ENCODE assay signal across 8 cellular contexts in genomic region chr14:91858536-91859275, GRCh38. TPM values are rescaled to one million over a fixed set of nuclear protein-coding genes. Genes with fewer than 3 reads are reported as not detected.
DNase-seq lines count a peak whose midpoint lies in the region; ATAC-seq and TF ChIP-seq lines count a peak whose summit lies in the region.

No MANE protein-coding gene starts in this region.

- no peaks in the 10 kb centered on the region for H3K27me3 ChIP-seq in endodermal cell (ENCODE audit: control insufficient read depth, insufficient read depth, low read length, poor library complexity, severe bottlenecking)

- no peaks in the 10 kb centered on the region for H3K4me1 ChIP-seq in endodermal cell (ENCODE audit: control insufficient read depth, insufficient read depth, low read length)

- H3K27ac ChIP-seq in endodermal cell (ENCODE audit: low read depth, low read length) = no peak overlapping the region

- peak; percentile 80 for ATAC-seq in GM21717 (IDR thresholded peaks at IDR 0.05; ENCODE audit: unreplicated experiment)
- peak; percentile 90 for ATAC-seq in stimulated activated naive CD8-positive, alpha-beta T cell treated with anti-CD3 and anti-CD28 coated beads, Interleukin-15, amount 100 ng/mL, for 72 hours

- no peaks in the 10 kb centered on the region for H3K36me3 ChIP-seq in endodermal cell (ENCODE audit: control insufficient read depth, insufficient read depth, low read length)

- 59 to 65% methylated on average over 4 to 7 of the region's 8 CpGs for WGBS in endodermal cell (ENCODE audit: insufficient coverage in 1 of 2, insufficient read length in 1 of 2), 2 experiments

- no peak overlapping the region for H3K9ac ChIP-seq in endodermal cell (ENCODE audit: extremely low read depth, low read length, poor library complexity, severe bottlenecking)

- H3K27ac Mint-ChIP-seq in endodermal cell = no peak overlapping the region
- H3K27ac Mint-ChIP-seq in stimulated activated naive CD8-positive, alpha-beta T cell treated with anti-CD3 and anti-CD28 coated beads, Interleukin-15, amount 100 ng/mL, for 72 hours = peak overlapping the region; percentile 37 to 84

- H3K4me1 Mint-ChIP-seq in endodermal cell = peaks cover 24% of the 10 kb centered on the region
- peaks cover 89% of the 10 kb centered on the region for H3K4me1 Mint-ChIP-seq in stimulated activated naive CD8-positive, alpha-beta T cell treated with anti-CD3 and anti-CD28 coated beads, Interleukin-15, amount 100 ng/mL, for 72 hours

- no peaks in the 10 kb centered on the region for H3K9me3 Mint-ChIP-seq in endodermal cell
- no peaks in the 10 kb centered on the region for H3K9me3 Mint-ChIP-seq in stimulated activated naive CD8-positive, alpha-beta T cell treated with anti-CD3 and anti-CD28 coated beads, Interleukin-15, amount 100 ng/mL, for 72 hours

- H3K9me3 ChIP-seq in endodermal cell (ENCODE audit: control insufficient read depth, low read length) = no peaks in the 10 kb centered on the region

- DNase-seq in GM12865 (ENCODE audit: low read depth) (peak; percentile 67), NCI-H69 (lab: John Stamatoyannopoulos, UW) (peak; percentile 7), endodermal cell (peak; percentile 75), NAMALWA (ENCODE audit: low spot score) (no peak)
- peak in 1 of 2 donors; percentile 37 for DNase-seq in stimulated activated naive CD8-positive, alpha-beta T cell treated with anti-CD3 and anti-CD28 coated beads, Interleukin-15, amount 100 ng/mL, for 72 hours
- no peak for DNase-seq in stimulated activated CD8-positive, alpha-beta memory T cell treated with anti-CD3 and anti-CD28 coated beads, Interleukin-4, amount 100 ng/mL, for 48 hours
- no peak for DNase-seq in stimulated activated CD4-positive, alpha-beta T cell treated with anti-CD3 and anti-CD28 coated beads, Interleukin-2, amount 100 ng/mL, for 24 hours

- no peaks in the 10 kb centered on the region for H3K36me3 Mint-ChIP-seq in endodermal cell (ENCODE audit: low read depth)

- H3K4me3 Mint-ChIP-seq in endodermal cell = no peak overlapping the region
- H3K4me3 Mint-ChIP-seq in stimulated activated naive CD8-positive, alpha-beta T cell treated with anti-CD3 and anti-CD28 coated beads, Interleukin-15, amount 100 ng/mL, for 72 hours = peak overlapping the region; percentile 9 to 41

- no peak overlapping the region for H3K4me3 ChIP-seq in GM12865 (ENCODE audit: low read depth, low read length)
- no peak overlapping the region for H3K4me3 ChIP-seq in endodermal cell (ENCODE audit: low read length)

- TF ChIP-seq CTCF in GM12865 (IDR thresholded peaks at IDR 0.05; ENCODE audit: insufficient read depth, low read depth, low read length, missing control alignments) (no peak), endodermal cell (conservative IDR thresholded peaks at IDR 0.05) (peak; percentile 59)

- H3K27me3 Mint-ChIP-seq in endodermal cell (ENCODE audit: insufficient read depth) = peaks cover 6% of the 10 kb centered on the region
- H3K27me3 Mint-ChIP-seq in stimulated activated naive CD8-positive, alpha-beta T cell treated with anti-CD3 and anti-CD28 coated beads, Interleukin-15, amount 100 ng/mL, for 72 hours = no peaks in the 10 kb centered on the region

RNA-seq across cellular contexts. Expression of gene TC2N, which starts 8.6 kb away (rescaled TPM):
- total RNA-seq in endodermal cell = 10 to 100 TPM; 17.3 to 19.5 TPM
- polyA plus RNA-seq in endodermal cell (2013, experiment 1 of 2) = 2.7 TPM
- polyA plus RNA-seq in endodermal cell (2013, experiment 2 of 2) = 3.1 TPM

Comparison
In these comparisons a context has a peak if more than half of its experiments do, and no peak if none do; other contexts are left out.
1. DNase-seq: peak in GM12865 (single experiment), NCI-H69 (single experiment) and endodermal cell (single experiment); none in stimulated activated CD8-positive, alpha-beta memory T cell treated with anti-CD3 and anti-CD28 coated beads, Interleukin-4, amount 100 ng/mL, for 48 hours (single experiment), NAMALWA (single experiment) and stimulated activated CD4-positive, alpha-beta T cell treated with anti-CD3 and anti-CD28 coated beads, Interleukin-2, amount 100 ng/mL, for 24 hours (0 of 2).